19 cellular contexts compared by ENCODE assay signal in the genomic region with DNA sequence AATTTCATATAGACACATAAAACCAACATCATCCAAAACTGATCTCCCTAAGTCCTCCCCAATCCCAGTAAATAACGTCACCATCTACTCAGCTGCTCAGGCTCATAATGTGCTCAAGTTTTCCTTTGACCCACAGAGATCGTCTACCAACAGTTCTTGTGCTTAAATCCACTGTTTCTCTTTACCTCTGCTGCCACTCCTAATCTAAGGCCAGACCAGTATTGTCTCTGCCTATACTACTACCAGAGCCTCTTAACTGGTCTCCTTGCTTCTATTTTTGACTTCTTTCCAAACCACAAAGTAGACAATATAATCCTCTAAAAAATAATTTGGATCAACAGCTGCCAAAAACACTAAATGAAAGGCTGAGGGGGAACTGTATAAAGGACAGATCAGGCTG.
DNase-seq lines count a peak whose midpoint lies in the region; ATAC-seq, FAIRE-seq and TF ChIP-seq lines count a peak whose summit lies in the region.
"Had no signal": no experiment of that assay in that cellular context is flagged by ENCODE, and none has a peak within 500 bp of the region (broad histone marks: within the 10 kb centered on the region; RNA-seq: fewer than 3 reads in every experiment).

No MANE protein-coding gene starts in this region.

- H4K20me1 ChIP-seq in keratinocyte (ENCODE audit: control insufficient read depth, extremely low read depth, insufficient read depth, low read length): no peaks in the 10 kb centered on the region

- DNase-seq in DMS79 (lab: John Stamatoyannopoulos, UW) (peak; percentile 18), LHCN-M2 (ENCODE audit: low read depth) (peak; percentile 52), SJCRH30 (peak; percentile 62 to 85), keratinocyte (ENCODE audit: low read depth, low spot score) (no peak), dedifferentiated amniotic fluid mesenchymal stem cell (ENCODE audit: extremely low spot score) (no peak), frontal cortex (ENCODE audit: low spot score in 2 of 2) (no peak), gastrocnemius medialis (no peak), SHP77 treated with DMSO at 0.1 percent for 48 hours (lab: John Stamatoyannopoulos, UW) (no peak)
- DNase-seq: Calu3; CD4-positive, alpha-beta T cell; GDM1; HFFc6; NCI-H1436; NCI-H345; NCI-H69; SIG-M5 had no signal

- no peaks in the 10 kb centered on the region for H3K9me3 ChIP-seq in SJCRH30 (replicated peaks)
- H3K9me3 ChIP-seq in keratinocyte (ENCODE audit: control insufficient read depth, low read depth, low read length): no peaks in the 10 kb centered on the region
- H3K9me3 ChIP-seq in gastrocnemius medialis: no peaks in the 10 kb centered on the region

- no peak for TF ChIP-seq POLR2A in gastrocnemius medialis (IDR thresholded peaks at IDR 0.05)

- no peak for TF ChIP-seq CTCF in keratinocyte (optimal IDR thresholded peaks at IDR 0.05 in 1 of 3, IDR thresholded peaks at IDR 0.05 in 1 of 3, conservative IDR thresholded peaks at IDR 0.05 in 1 of 3; ENCODE audit: extremely low read depth in 1 of 3, insufficient read depth in 2 of 3, low read length in 3 of 3)
- no peak for TF ChIP-seq CTCF in gastrocnemius medialis (IDR thresholded peaks at IDR 0.05 in 4 of 5, conservative IDR thresholded peaks at IDR 0.05 in 1 of 5)

- H3K36me3 ChIP-seq in SJCRH30: no peaks in the 10 kb centered on the region
- no peaks in the 10 kb centered on the region for H3K36me3 ChIP-seq in keratinocyte (ENCODE audit: control insufficient read depth in 2 of 2, extremely low read depth in 1 of 2, insufficient read depth in 2 of 2, low read length in 2 of 2)
- H3K36me3 ChIP-seq in gastrocnemius medialis: no peaks in the 10 kb centered on the region

- peaks cover 26% of the 10 kb centered on the region for H3K79me2 ChIP-seq in keratinocyte (ENCODE audit: control insufficient read depth, insufficient read depth, low read length)

- H3K27ac ChIP-seq in SJCRH30 (peak overlapping the region; percentile 39), keratinocyte (ENCODE audit: control insufficient read depth, insufficient read depth, low read length) (no peak overlapping the region), gastrocnemius medialis (no peak overlapping the region)

- intact Hi-C loops in gastrocnemius medialis (cut with DNase I; ENCODE audit: low total_unique reads): loop anchor here (10.0 kb wide), 1 partner anchor 558 kb away; a partner anchor contains a TSS

- no peaks in the 10 kb centered on the region for H3K27me3 ChIP-seq in SJCRH30
- no peaks in the 10 kb centered on the region for H3K27me3 ChIP-seq in keratinocyte (ENCODE audit: control insufficient read depth, extremely low read depth, insufficient read depth, low read length)
- H3K27me3 ChIP-seq in gastrocnemius medialis: no peaks in the 10 kb centered on the region

- no peak overlapping the region for H3K9ac ChIP-seq in keratinocyte (ENCODE audit: control insufficient read depth, extremely low read depth, insufficient read depth, low read length)

- in situ Hi-C loops in gastrocnemius medialis (cut with MboI; ENCODE audit: low sequenced_read_pairs in 4 of 4): loop anchor here in 1 of 4 donors (10.0 kb wide), 1 partner anchor 62 kb away; a partner anchor contains a TSS

- dilution Hi-C loops in keratinocyte (cut with MboI; ENCODE audit: extremely low pct_ligation_motif_present, low sequenced_read_pairs): no loop called here

- H2AFZ ChIP-seq in keratinocyte (ENCODE audit: control insufficient read depth, low read length): no peak overlapping the region

- no peaks in the 10 kb centered on the region for H3K9me1 ChIP-seq in keratinocyte (ENCODE audit: control insufficient read depth, extremely low read depth, insufficient read depth, low read length)

- H3K4me1 ChIP-seq in SJCRH30 (peaks cover 24% of the 10 kb centered on the region), keratinocyte (ENCODE audit: control insufficient read depth, extremely low read depth, insufficient read depth, low read length) (no peaks in the 10 kb centered on the region), gastrocnemius medialis (peaks cover 42 to 60% of the 10 kb centered on the region in 2 donors)

- H3K4me3 ChIP-seq in SJCRH30 (no peak overlapping the region), keratinocyte (ENCODE audit: control insufficient read depth in 2 of 3, extremely low read depth in 1 of 3, insufficient read depth in 2 of 3, low read depth in 1 of 3, low read length in 3 of 3) (no peak overlapping the region), gastrocnemius medialis (no peak overlapping the region)

- ATAC-seq in gastrocnemius medialis: no peak

- no peak overlapping the region for H3K4me2 ChIP-seq in keratinocyte (ENCODE audit: control insufficient read depth, extremely low read depth, insufficient read depth, low read depth, low read length)

- FAIRE-seq in keratinocyte (lab: Jason Lieb, UNC) (peak; percentile 44), frontal cortex (lab: Jason Lieb, UNC) (no peak)
- FAIRE-seq: GM12892, GM19239, H1 had no signal

Comparison
In these comparisons a context has a peak if more than half of its experiments do, and no peak if none do; other contexts are left out.
1. DNase-seq: peak in DMS79 (single experiment), LHCN-M2 (single experiment) and SJCRH30 (2 of 2); none in keratinocyte (single experiment), dedifferentiated amniotic fluid mesenchymal stem cell (single experiment), frontal cortex (0 of 2), gastrocnemius medialis (0 of 2) and SHP77 treated with DMSO at 0.1 percent for 48 hours (single experiment).